Comparison of ENCODE assay signal across 3 cellular contexts in genomic region chr1:59302297-59302696, GRCh38.
TF ChIP-seq lines count a peak whose summit lies in the region.

No MANE protein-coding gene starts in this region.

TF ChIP-seq in HEK293, 187 proteins besides CTCF, POLR2A, EP300 and RAD21:
- no peak for TF ChIP-seq GLI4 (tag by site-specific recombination; IDR thresholded peaks at IDR 0.05)
- TF ChIP-seq ZNF146 (tag by site-specific recombination; IDR thresholded peaks at IDR 0.05): peak; percentile 86
- TF ChIP-seq ZNF335 (tag by site-specific recombination; conservative IDR thresholded peaks at IDR 0.05): no peak
- TF ChIP-seq SCRT2 (tag by site-specific recombination; IDR thresholded peaks at IDR 0.05): no peak
- no peak for TF ChIP-seq ZNF621 (tag by site-specific recombination; IDR thresholded peaks at IDR 0.05)
- TF ChIP-seq TCF7L2 (IDR thresholded peaks at IDR 0.05; ENCODE audit: borderline replicate concordance, low read depth, low read length): no peak

TF ChIP-seq in K562, 482 proteins besides CTCF, POLR2A, EP300 and RAD21:
- TF ChIP-seq SP1 (CRISPR knock-in tag; IDR thresholded peaks at IDR 0.05) (no peak), GATA2 (CRISPR knock-in tag; IDR thresholded peaks at IDR 0.05) (no peak), SETDB1 (IDR thresholded peaks at IDR 0.05; ENCODE audit: low read length) (no peak), ZNF124 (CRISPR knock-in tag; IDR thresholded peaks at IDR 0.05) (no peak), TEAD1 (CRISPR knock-in tag; IDR thresholded peaks at IDR 0.05) (no peak), TCF7 (IDR thresholded peaks at IDR 0.05; ENCODE audit: borderline replicate concordance) (no peak), GATAD2B (IDR thresholded peaks at IDR 0.05; ENCODE audit: borderline replicate concordance) (no peak), CBFA2T2 (conservative IDR thresholded peaks at IDR 0.05) (no peak), ZSCAN29 (IDR thresholded peaks at IDR 0.05) (no peak), ZNF146 (CRISPR knock-in tag; IDR thresholded peaks at IDR 0.05; ENCODE audit: unreplicated experiment) (peak; percentile 86), ZC3H4 (CRISPR knock-in tag; IDR thresholded peaks at IDR 0.05; ENCODE audit: borderline replicate concordance) (no peak), BCOR (IDR thresholded peaks at IDR 0.05) (0 out of 2 replicates have a peak, but pooled peaks have one; percentile 31), RBM25 (IDR thresholded peaks at IDR 0.05; ENCODE audit: low read depth, low read length, severe bottlenecking) (peak; percentile 63), HNRNPUL1 (IDR thresholded peaks at IDR 0.05; ENCODE audit: low read length) (no peak)
- TF ChIP-seq, protein P1, sequence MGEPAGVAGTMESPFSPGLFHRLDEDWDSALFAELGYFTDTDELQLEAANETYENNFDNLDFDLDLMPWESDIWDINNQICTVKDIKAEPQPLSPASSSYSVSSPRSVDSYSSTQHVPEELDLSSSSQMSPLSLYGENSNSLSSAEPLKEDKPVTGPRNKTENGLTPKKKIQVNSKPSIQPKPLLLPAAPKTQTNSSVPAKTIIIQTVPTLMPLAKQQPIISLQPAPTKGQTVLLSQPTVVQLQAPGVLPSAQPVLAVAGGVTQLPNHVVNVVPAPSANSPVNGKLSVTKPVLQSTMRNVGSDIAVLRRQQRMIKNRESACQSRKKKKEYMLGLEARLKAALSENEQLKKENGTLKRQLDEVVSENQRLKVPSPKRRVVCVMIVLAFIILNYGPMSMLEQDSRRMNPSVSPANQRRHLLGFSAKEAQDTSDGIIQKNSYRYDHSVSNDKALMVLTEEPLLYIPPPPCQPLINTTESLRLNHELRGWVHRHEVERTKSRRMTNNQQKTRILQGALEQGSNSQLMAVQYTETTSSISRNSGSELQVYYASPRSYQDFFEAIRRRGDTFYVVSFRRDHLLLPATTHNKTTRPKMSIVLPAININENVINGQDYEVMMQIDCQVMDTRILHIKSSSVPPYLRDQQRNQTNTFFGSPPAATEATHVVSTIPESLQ (CRISPR knock-in tag; IDR thresholded peaks at IDR 0.05): no peak
- TF ChIP-seq, protein P2, sequence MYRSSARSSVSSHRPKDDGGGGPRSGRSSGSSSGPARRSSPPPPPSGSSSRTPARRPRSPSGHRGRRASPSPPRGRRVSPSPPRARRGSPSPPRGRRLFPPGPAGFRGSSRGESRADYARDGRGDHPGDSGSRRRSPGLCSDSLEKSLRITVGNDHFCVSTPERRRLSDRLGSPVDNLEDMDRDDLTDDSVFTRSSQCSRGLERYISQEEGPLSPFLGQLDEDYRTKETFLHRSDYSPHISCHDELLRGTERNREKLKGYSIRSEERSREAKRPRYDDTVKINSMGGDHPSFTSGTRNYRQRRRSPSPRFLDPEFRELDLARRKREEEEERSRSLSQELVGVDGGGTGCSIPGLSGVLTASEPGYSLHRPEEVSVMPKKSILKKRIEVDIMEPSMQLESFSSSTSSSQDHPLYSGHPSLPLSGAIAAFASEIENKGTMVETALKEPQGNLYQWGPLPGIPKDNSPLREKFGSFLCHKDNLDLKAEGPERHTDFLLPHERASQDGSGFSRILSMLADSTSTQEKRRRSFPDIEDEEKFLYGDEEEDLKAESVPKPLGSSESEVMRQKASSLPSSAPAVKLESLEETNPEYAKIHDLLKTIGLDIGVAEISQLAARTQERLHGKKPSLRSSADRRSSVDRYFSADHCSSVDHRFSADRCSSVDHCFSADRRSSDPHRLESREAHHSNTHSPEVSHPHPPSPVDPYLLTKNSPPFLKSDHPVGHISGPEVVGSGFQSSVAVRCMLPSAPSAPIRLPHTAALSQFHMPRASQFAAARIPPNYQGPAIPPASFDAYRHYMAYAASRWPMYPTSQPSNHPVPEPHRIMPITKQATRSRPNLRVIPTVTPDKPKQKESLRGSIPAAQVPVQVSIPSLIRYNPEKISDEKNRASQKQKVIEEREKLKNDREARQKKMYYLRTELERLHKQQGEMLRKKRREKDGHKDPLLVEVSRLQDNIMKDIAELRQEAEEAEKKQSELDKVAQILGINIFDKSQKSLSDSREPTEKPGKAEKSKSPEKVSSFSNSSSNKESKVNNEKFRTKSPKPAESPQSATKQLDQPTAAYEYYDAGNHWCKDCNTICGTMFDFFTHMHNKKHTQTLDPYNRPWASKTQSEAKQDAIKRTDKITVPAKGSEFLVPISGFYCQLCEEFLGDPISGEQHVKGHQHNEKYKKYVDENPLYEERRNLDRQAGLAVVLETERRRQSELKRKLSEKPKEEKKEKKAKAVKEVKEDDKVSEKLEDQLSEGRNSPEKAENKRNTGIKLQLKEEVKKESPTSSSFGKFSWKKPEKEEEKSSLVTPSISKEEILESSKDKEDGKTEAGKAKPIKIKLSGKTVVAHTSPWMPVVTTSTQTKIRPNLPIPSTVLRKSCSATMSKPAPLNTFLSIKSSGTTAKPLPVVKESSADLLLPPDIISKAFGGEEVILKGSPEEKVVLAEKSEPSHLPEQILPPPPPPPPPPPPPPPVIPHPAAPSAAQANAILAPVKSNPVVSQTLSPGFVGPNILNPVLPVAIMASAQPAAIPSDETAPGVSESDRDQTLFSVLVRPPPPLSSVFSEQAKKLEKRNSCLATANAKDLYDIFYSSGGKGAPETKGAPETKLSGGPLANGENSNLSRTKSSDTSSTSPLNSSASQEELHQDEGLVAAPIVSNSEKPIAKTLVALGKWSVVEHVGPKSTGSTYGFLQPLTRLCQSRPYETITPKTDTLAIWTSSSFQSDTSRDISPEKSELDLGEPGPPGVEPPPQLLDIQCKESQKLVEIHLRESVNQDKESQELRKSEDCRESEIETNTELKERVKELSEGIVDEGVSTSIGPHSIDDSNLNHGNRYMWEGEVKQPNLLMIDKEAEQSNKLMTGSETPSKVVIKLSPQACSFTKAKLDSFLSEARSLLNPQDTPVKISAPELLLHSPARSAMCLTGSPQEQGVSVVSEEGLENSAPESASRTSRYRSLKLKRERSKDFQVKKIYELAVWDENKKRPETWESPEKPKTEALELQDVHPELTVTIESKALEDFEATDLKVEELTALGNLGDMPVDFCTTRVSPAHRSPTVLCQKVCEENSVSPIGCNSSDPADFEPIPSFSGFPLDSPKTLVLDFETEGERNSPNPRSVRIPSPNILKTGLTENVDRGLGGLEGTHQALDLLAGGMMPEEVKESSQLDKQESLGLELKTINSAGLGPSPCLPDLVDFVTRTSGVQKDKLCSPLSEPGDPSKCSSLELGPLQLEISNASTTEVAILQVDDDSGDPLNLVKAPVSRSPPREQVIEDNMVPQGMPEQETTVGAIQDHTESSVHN (IDR thresholded peaks at IDR 0.05; ENCODE audit: borderline replicate concordance in 1 of 2, low read depth in 1 of 2): no peak

TF ChIP-seq in H1, 55 proteins besides CTCF, POLR2A, EP300 and RAD21:
- TF ChIP-seq KDM1A (IDR thresholded peaks at IDR 0.05; ENCODE audit: borderline replicate concordance, low read length): 0 out of 2 replicates have a peak, but pooled peaks have one; percentile 32
- no peak for TF ChIP-seq FOSL1 (IDR thresholded peaks at IDR 0.05; ENCODE audit: insufficient read depth, low read depth, low read length)
